In the genomic region with DNA sequence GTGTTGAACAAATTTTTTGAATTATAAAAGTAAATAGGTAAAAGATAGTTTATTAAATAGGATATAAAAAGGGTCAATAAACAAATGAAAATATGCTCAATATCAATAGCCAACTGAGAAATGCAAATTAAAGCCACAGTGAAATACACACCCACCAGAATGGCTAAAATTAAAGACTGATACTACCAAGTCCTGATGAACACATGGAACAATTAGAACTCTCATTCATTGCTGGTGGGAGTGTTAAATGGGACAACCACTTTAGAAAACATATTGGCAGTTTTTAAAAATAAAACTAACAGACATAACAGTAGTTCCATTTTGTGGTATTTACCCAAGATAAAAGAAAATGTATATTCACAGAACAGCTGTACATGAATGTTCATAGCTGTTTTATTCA, we compare ENCODE assay signal across 2 cellular contexts.
A peak's percentile ranks its signal among the peaks of the same experiment; 100 is the strongest.
TF ChIP-seq lines count a peak whose summit lies in the region.

No MANE protein-coding gene starts in this region.

TF ChIP-seq in GM12891, 5 proteins besides CTCF, POLR2A, EP300 and RAD21:
- TF ChIP-seq POLR2AphosphoS5 (IDR thresholded peaks at IDR 0.05; ENCODE audit: low read depth, low read length), result no peak
- no peak for TF ChIP-seq POU2F2 (IDR thresholded peaks at IDR 0.05; ENCODE audit: low read depth, low read length)
- TF ChIP-seq SPI1 (IDR thresholded peaks at IDR 0.05; ENCODE audit: low read depth, low read length), result no peak
- no peak for TF ChIP-seq TAF1 (IDR thresholded peaks at IDR 0.05; ENCODE audit: low read depth, low read length)
- no peak for TF ChIP-seq PAX5 (IDR thresholded peaks at IDR 0.05; ENCODE audit: insufficient read depth, low read length, severe bottlenecking)

TF ChIP-seq in GM12878, 131 proteins besides CTCF, POLR2A, EP300 and RAD21:
- no peak for TF ChIP-seq TAF1 (IDR thresholded peaks at IDR 0.05; ENCODE audit: borderline replicate concordance, low read depth, low read length)
- TF ChIP-seq, protein P1, sequence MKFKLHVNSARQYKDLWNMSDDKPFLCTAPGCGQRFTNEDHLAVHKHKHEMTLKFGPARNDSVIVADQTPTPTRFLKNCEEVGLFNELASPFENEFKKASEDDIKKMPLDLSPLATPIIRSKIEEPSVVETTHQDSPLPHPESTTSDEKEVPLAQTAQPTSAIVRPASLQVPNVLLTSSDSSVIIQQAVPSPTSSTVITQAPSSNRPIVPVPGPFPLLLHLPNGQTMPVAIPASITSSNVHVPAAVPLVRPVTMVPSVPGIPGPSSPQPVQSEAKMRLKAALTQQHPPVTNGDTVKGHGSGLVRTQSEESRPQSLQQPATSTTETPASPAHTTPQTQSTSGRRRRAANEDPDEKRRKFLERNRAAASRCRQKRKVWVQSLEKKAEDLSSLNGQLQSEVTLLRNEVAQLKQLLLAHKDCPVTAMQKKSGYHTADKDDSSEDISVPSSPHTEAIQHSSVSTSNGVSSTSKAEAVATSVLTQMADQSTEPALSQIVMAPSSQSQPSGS (IDR thresholded peaks at IDR 0.05; ENCODE audit: low read length), result 0 out of 2 replicates have a peak, but pooled peaks have one; percentile 33
- peak in 1 of 2 experiments; percentile 39; a peak in 1 of 4 replicates for TF ChIP-seq IKZF2 (IDR thresholded peaks at IDR 0.05)
- 0 out of 2 replicates have a peak, but pooled peaks have one; percentile 34 for TF ChIP-seq MEF2A (IDR thresholded peaks at IDR 0.05; ENCODE audit: insufficient read depth, low read depth, low read length)
- TF ChIP-seq NFIC (IDR thresholded peaks at IDR 0.05; ENCODE audit: low read depth, low read length), result peak; percentile 51; the same call in 1 of the 2 replicates
- no peak for TF ChIP-seq MEF2B (IDR thresholded peaks at IDR 0.05; ENCODE audit: partially characterized antibody, poor library complexity, severe bottlenecking)
- TF ChIP-seq RUNX3 (IDR thresholded peaks at IDR 0.05; ENCODE audit: low read length), result peak; percentile 63
TF ChIP-seq in GM12878: peak in this region for 5.
